In the genomic region with DNA sequence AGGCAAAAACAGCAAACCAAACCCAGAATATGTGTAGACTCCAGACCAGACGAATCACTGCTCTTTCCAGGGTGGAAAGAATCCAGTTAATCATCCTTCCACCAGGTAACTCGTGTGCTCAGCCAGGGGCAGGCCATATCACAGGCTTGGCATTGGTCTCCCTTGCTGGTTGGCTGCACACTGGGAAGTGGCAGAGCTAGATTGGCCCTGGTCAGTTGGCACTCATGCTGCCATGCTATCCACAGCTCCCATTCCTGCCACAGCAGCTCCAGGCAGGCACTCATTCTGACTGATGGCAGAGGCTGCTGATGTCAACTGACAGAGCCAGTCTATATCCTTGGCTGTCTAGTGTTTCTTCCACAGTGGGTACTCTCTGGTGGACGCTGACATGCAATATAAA, we compare ENCODE assay signal across 1 cellular context.
TF ChIP-seq lines count a peak whose summit lies in the region.

No MANE protein-coding gene starts in this region.

TF ChIP-seq in H1, 55 proteins besides CTCF, POLR2A, EP300 and RAD21:
- no peak for TF ChIP-seq YY1 (IDR thresholded peaks at IDR 0.05; ENCODE audit: low read depth, low read length)
- no peak for TF ChIP-seq SIX5 (IDR thresholded peaks at IDR 0.05; ENCODE audit: low read depth, low read length)
- no peak for TF ChIP-seq RFX5 (IDR thresholded peaks at IDR 0.05; ENCODE audit: borderline replicate concordance, low read depth, low read length)
- no peak for TF ChIP-seq KDM1A (IDR thresholded peaks at IDR 0.05; ENCODE audit: borderline replicate concordance, low read length)
- no peak for TF ChIP-seq PHF8 (conservative IDR thresholded peaks at IDR 0.05; ENCODE audit: low read depth, low read length)
- no peak for TF ChIP-seq POLR2AphosphoS5 (IDR thresholded peaks at IDR 0.05; ENCODE audit: low read depth, low read length)
- no peak for TF ChIP-seq CBX8 (IDR thresholded peaks at IDR 0.05; ENCODE audit: borderline replicate concordance, low read depth, low read length)
- no peak for TF ChIP-seq CTBP2 (IDR thresholded peaks at IDR 0.05; ENCODE audit: borderline replicate concordance, insufficient read depth, insufficient read length, low read length)
